ENCODE assay signal across 21 cellular contexts in the genomic region with DNA sequence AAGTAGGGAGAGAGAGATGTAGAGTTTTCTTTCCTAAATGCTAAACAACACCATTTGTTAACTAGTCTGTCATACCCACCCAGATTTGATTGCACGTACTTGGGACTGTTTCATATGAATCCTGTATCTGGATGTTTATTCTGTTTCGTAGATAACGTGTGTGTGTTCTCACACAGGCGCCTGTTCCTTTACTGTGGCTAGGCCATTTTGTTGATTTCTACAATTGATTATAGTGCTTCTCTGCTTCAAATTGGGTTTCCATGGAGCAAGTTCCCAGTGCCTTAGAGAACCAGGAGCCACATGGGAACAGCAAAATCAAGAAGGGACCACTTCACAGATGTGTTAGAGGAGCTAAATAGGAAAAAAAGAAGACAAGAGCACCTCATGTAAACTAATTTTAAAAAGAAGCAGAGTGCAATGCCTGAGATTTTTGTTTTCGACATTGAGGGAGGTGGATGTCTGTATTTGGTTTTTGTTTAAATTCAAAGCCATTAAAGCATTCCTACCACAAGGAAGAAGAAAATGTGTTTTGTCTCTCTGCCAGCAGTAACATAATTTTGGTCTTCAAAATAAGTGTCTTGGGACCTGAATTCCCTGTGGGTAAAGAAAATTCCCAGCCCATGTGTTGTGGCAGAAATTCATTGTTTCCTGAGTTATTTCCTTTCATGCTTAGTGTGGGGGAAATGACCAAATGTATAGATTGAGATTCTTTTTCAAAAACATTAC.
A peak's percentile ranks its signal among the peaks of the same experiment; 100 is the strongest.
DNase-seq lines count a peak whose midpoint lies in the region; ATAC-seq and TF ChIP-seq lines count a peak whose summit lies in the region.
"Had no signal": no experiment of that assay in that cellular context is flagged by ENCODE, and none has a peak within 500 bp of the region (broad histone marks: within the 10 kb centered on the region; RNA-seq: fewer than 3 reads in every experiment).

No MANE protein-coding gene starts in this region.

- H3K27me3 ChIP-seq in GM23248 (replicated peaks; ENCODE audit: insufficient read depth) (no peaks in the 10 kb centered on the region), tibial artery (no peaks in the 10 kb centered on the region), tibial nerve (no peaks in the 10 kb centered on the region)
- H3K27me3 ChIP-seq: testis had no signal

- H3K27ac ChIP-seq in GM23248 (no peak overlapping the region), tibial artery (peak overlapping the region; percentile 43 to 49), tibial nerve (no peak overlapping the region)
- H3K27ac ChIP-seq: prostate gland, testis had no signal

- peaks cover 25% of the 10 kb centered on the region for H3K4me1 ChIP-seq in GM23248 (ENCODE audit: insufficient read depth)
- peaks cover 0 to 68% (median 39%) of the 10 kb centered on the region in 4 donors for H3K4me1 ChIP-seq in tibial artery
- peaks cover 0 to 35% (median 6%) of the 10 kb centered on the region in 4 donors for H3K4me1 ChIP-seq in tibial nerve
- H3K4me1 ChIP-seq: prostate gland had no signal

- H3K9me3 Mint-ChIP-seq in stimulated activated naive CD8-positive, alpha-beta T cell treated with anti-CD3 and anti-CD28 coated beads, Interleukin-15, amount 100 ng/mL, for 72 hours, result no peaks in the 10 kb centered on the region
- H3K9me3 Mint-ChIP-seq: activated CD4-positive, alpha-beta T cell treated with anti-CD3 and anti-CD28 coated beads, Interleukin-2, amount 10 ng/mL, durations not matched to agents 7 days and 5 days; CD14-positive monocyte; memory B cell; nephron progenitor cell had no signal

- no peak for ATAC-seq in stimulated activated naive CD8-positive, alpha-beta T cell treated with anti-CD3 and anti-CD28 coated beads, Interleukin-15, amount 100 ng/mL, for 72 hours
- no peak for ATAC-seq in HG02870 (IDR thresholded peaks at IDR 0.05; ENCODE audit: unreplicated experiment)

- WGBS in GM23248 (ENCODE audit: low coverage in 1 of 2, low lambda C conversion rate in 2 of 2, missing lambda C conversion rate in 2 of 2), 2 experiments, result 94 to 97% methylated on average over 5 of the region's 5 CpGs
- 73 to 74% methylated on average over 5 of the region's 5 CpGs for WGBS in tibial nerve, 2 donors

- H3K79me2 ChIP-seq in GM23248 (ENCODE audit: insufficient read depth), result 0 out of 2 replicates have a peak, but pooled peaks cover 12% of the 10 kb centered on the region

- no peak overlapping the region for H2AFZ ChIP-seq in GM23248

- H3K4me3 Mint-ChIP-seq in stimulated activated naive CD8-positive, alpha-beta T cell treated with anti-CD3 and anti-CD28 coated beads, Interleukin-15, amount 100 ng/mL, for 72 hours, result no peak overlapping the region
- H3K4me3 Mint-ChIP-seq: activated CD4-positive, alpha-beta T cell treated with anti-CD3 and anti-CD28 coated beads, Interleukin-2, amount 10 ng/mL, durations not matched to agents 7 days and 5 days; CD14-positive monocyte; memory B cell; nephron progenitor cell had no signal

- H3K36me3 ChIP-seq in GM23248 (ENCODE audit: low read depth) (no peaks in the 10 kb centered on the region), tibial artery (no peaks in the 10 kb centered on the region), tibial nerve (peaks cover 0 to 7% (median 0%) of the 10 kb centered on the region in 3 donors)
- H3K36me3 ChIP-seq: prostate gland had no signal

- H3K4me3 ChIP-seq in GM23248 (no peak overlapping the region), astrocyte of the spinal cord (ENCODE audit: low read depth, low read length) (no peak overlapping the region), tibial artery (no peak overlapping the region), tibial nerve (no peak overlapping the region)
- H3K4me3 ChIP-seq: prostate gland, smooth muscle cell, testis had no signal

- no peak overlapping the region for H3K9ac ChIP-seq in GM23248

- H3K9me3 ChIP-seq in GM23248 (ENCODE audit: low read depth) (no peaks in the 10 kb centered on the region), tibial artery (no peaks in the 10 kb centered on the region), tibial nerve (no peaks in the 10 kb centered on the region)
- H3K9me3 ChIP-seq: prostate gland, testis had no signal

- TF ChIP-seq EP300 in tibial nerve (IDR thresholded peaks at IDR 0.05), result no peak

- TF ChIP-seq CTCF in astrocyte of the spinal cord (IDR thresholded peaks at IDR 0.05; ENCODE audit: low read depth, low read length) (no peak), tibial artery (IDR thresholded peaks at IDR 0.05) (peak in 1 of 2 experiments; percentile 25), tibial nerve (IDR thresholded peaks at IDR 0.05) (no peak)

- peaks cover 15% of the 10 kb centered on the region; the same call in 1 of the 2 replicates for H3F3A ChIP-seq in GM23248 (ENCODE audit: insufficient read depth)

- H3K4me2 ChIP-seq in GM23248 (ENCODE audit: unreplicated experiment), result peak overlapping the region; percentile 14
- H3K4me2 ChIP-seq: smooth muscle cell had no signal

- no peaks in the 10 kb centered on the region for H3K4me1 Mint-ChIP-seq in stimulated activated naive CD8-positive, alpha-beta T cell treated with anti-CD3 and anti-CD28 coated beads, Interleukin-15, amount 100 ng/mL, for 72 hours
- H3K4me1 Mint-ChIP-seq: activated CD4-positive, alpha-beta T cell treated with anti-CD3 and anti-CD28 coated beads, Interleukin-2, amount 10 ng/mL, durations not matched to agents 7 days and 5 days; CD14-positive monocyte; memory B cell had no signal

- TF ChIP-seq POLR2A in tibial nerve (IDR thresholded peaks at IDR 0.05), result no peak

- H3K9me2 ChIP-seq in GM23248 (ENCODE audit: insufficient read depth), result no peaks in the 10 kb centered on the region

- intact Hi-C loops in tibial artery (cut with DNase I; ENCODE audit: low total_unique reads), result no loop called here

- no peak overlapping the region for H3K27ac Mint-ChIP-seq in stimulated activated naive CD8-positive, alpha-beta T cell treated with anti-CD3 and anti-CD28 coated beads, Interleukin-15, amount 100 ng/mL, for 72 hours
- H3K27ac Mint-ChIP-seq: activated CD4-positive, alpha-beta T cell treated with anti-CD3 and anti-CD28 coated beads, Interleukin-2, amount 10 ng/mL, durations not matched to agents 7 days and 5 days; CD14-positive monocyte; memory B cell; nephron progenitor cell had no signal

- DNase-seq in GM23248 (peak; percentile 46), astrocyte of the spinal cord (ENCODE audit: low read depth, low spot score) (peak; percentile 54), glomerular visceral epithelial cell (ENCODE audit: extremely low spot score) (peak; percentile 18), tibial artery (no peak), tibial nerve (ENCODE audit: low spot score in 2 of 2) (no peak), GM19238 (ENCODE audit: insufficient read length, low spot score) (no peak)
- DNase-seq in stimulated activated naive CD8-positive, alpha-beta T cell treated with anti-CD3 and anti-CD28 coated beads, Interleukin-15, amount 100 ng/mL, for 72 hours, result no peak
- DNase-seq: activated CD4-positive, alpha-beta T cell treated with anti-CD3 and anti-CD28 coated beads, Interleukin-2, amount 10 ng/mL, durations not matched to agents 7 days and 5 days; activated naive CD4-positive, alpha-beta T cell; GOT3; kidney glomerular epithelial cell; NCI-H1417 treated with DMSO at 0.1 percent for 48 hours; nephron progenitor cell; NK-92 treated with Interleukin-12 subunit alpha and Interleukin-12 subunit beta, amount 100 ng/mL, for 24 hours; SW 1271; testis had no signal

- H3K27me3 Mint-ChIP-seq in stimulated activated naive CD8-positive, alpha-beta T cell treated with anti-CD3 and anti-CD28 coated beads, Interleukin-15, amount 100 ng/mL, for 72 hours, result peaks cover 13% of the 10 kb centered on the region

- in situ Hi-C loops in GM23248 (cut with MboI) (no loop called here), astrocyte of the spinal cord (cut with HindIII; ENCODE audit: low sequenced_read_pairs) (no loop called here)

- no peaks in the 10 kb centered on the region for H4K20me1 ChIP-seq in GM23248 (ENCODE audit: insufficient read depth)

Comparison
In these comparisons a context has a peak if more than half of its experiments do, and no peak if none do; other contexts are left out.
1. DNase-seq: peak in GM23248 (single experiment), astrocyte of the spinal cord (single experiment) and glomerular visceral epithelial cell (single experiment); none in tibial artery (0 of 2), stimulated activated naive CD8-positive, alpha-beta T cell treated with anti-CD3 and anti-CD28 coated beads, Interleukin-15, amount 100 ng/mL, for 72 hours (0 of 2), tibial nerve (0 of 2) and GM19238 (single experiment).
2. H3K27ac ChIP-seq: peak in tibial artery (2 of 2); none in GM23248 (single experiment) and tibial nerve (0 of 4).